Comparison of ENCODE assay signal across 26 cellular contexts in genomic region chr2:11552260-11552638, GRCh38.
"Had no signal": no experiment of that assay in that cellular context is flagged by ENCODE, and none has a peak within 500 bp of the region (broad histone marks: within the 10 kb centered on the region; RNA-seq: fewer than 3 reads in every experiment).

No MANE protein-coding gene starts in this region.

- H3K4me3 Mint-ChIP-seq: activated CD4-positive, alpha-beta memory T cell treated with anti-CD3 and anti-CD28 coated beads, Interleukin-2, amount 10 ng/mL, durations not matched to agents 7 days and 5 days; activated CD4-positive, alpha-beta T cell treated with anti-CD3 and anti-CD28 coated beads for 36 hours; activated naive CD4-positive, alpha-beta T cell treated with anti-CD3 and anti-CD28 coated beads, Interleukin-2, amount 10 ng/mL, durations not matched to agents 7 days and 5 days; activated naive CD8-positive, alpha-beta T cell treated with anti-CD3 and anti-CD28 coated beads for 36 hours; activated T-cell treated with anti-CD3 and anti-CD28 coated beads, Interleukin-2, amount 50 U/mL, for 72 hours; T-cell had no signal

- H3K9me3 Mint-ChIP-seq: activated CD4-positive, alpha-beta memory T cell treated with anti-CD3 and anti-CD28 coated beads, Interleukin-2, amount 10 ng/mL, durations not matched to agents 7 days and 5 days; activated naive CD4-positive, alpha-beta T cell treated with anti-CD3 and anti-CD28 coated beads, Interleukin-2, amount 10 ng/mL, durations not matched to agents 7 days and 5 days; activated naive CD8-positive, alpha-beta T cell treated with anti-CD3 and anti-CD28 coated beads for 36 hours; activated T-helper 2 cell treated with anti-CD3 and anti-CD28 coated beads, Interferon-gamma antibody, Interleukin-2, Interleukin-4, amounts not matched to agents 10 μg/mL and 5 μg/mL and 100 μg/mL, durations not matched to agents 14 hours and 24 hours and 36 hours had no signal

- H3K4me2 ChIP-seq: KMS-11 had no signal

- DNase-seq: activated CD4-positive, alpha-beta memory T cell treated with anti-CD3 and anti-CD28 coated beads, Interleukin-2, amount 10 ng/mL, durations not matched to agents 7 days and 5 days; activated CD4-positive, alpha-beta T cell treated with anti-CD3 and anti-CD28 coated beads for 36 hours; activated CD4-positive, alpha-beta T cell treated with anti-CD3 and anti-CD28 coated beads, Interleukin-2, amount 50 U/mL, for 1 hour; activated CD8-positive, alpha-beta memory T cell treated with anti-CD3 and anti-CD28 coated beads, Interleukin-2, amount 50 U/mL, for 4 hours; activated gamma-delta T cell treated with Interleukin-2 at 50 U/mL for 16 hours; activated naive CD4-positive, alpha-beta T cell treated with anti-CD3 and anti-CD28 coated beads, Interleukin-2, amount 10 ng/mL, durations not matched to agents 7 days and 5 days; activated naive CD8-positive, alpha-beta T cell treated with anti-CD3 and anti-CD28 coated beads for 36 hours; activated T-cell treated with anti-CD3 and anti-CD28 coated beads, Interleukin-2, amount 50 U/mL, for 72 hours; MV-4-11; NCI-H1092 treated with DMSO at 0.1 percent for 48 hours; NCI-H1417 treated with DMSO at 0.1 percent for 48 hours; NCI-H1694; NCI-H2029; NCI-H2107; NCI-H2171 treated with DMSO at 0.1 percent for 48 hours; NCI-H345; NCI-H510A; NCI-H526 treated with DMSO at 0.1 percent for 48 hours; NCI-H82; T-cell; T-helper 2 cell; T1000; WERI-Rb-1 had no signal

- H3K9ac ChIP-seq: KMS-11 had no signal

- H3K27ac ChIP-seq: KMS-11, SK-N-MC, WERI-Rb-1 had no signal

- H3K4me3 ChIP-seq: SK-N-MC had no signal

- H3K36me3 ChIP-seq: WERI-Rb-1 had no signal

- H3K36me3 Mint-ChIP-seq: activated naive CD4-positive, alpha-beta T cell treated with anti-CD3 and anti-CD28 coated beads, Interleukin-2, amount 10 ng/mL, durations not matched to agents 7 days and 5 days; activated naive CD8-positive, alpha-beta T cell treated with anti-CD3 and anti-CD28 coated beads for 36 hours; T-cell had no signal

- H3K27ac Mint-ChIP-seq: activated CD4-positive, alpha-beta memory T cell treated with anti-CD3 and anti-CD28 coated beads, Interleukin-2, amount 10 ng/mL, durations not matched to agents 7 days and 5 days; activated CD4-positive, alpha-beta T cell treated with anti-CD3 and anti-CD28 coated beads for 36 hours; activated naive CD4-positive, alpha-beta T cell treated with anti-CD3 and anti-CD28 coated beads, Interleukin-2, amount 10 ng/mL, durations not matched to agents 7 days and 5 days; activated naive CD8-positive, alpha-beta T cell treated with anti-CD3 and anti-CD28 coated beads for 36 hours; activated T-cell treated with anti-CD3 and anti-CD28 coated beads, Interleukin-2, amount 50 U/mL, for 72 hours; activated T-helper 2 cell treated with anti-CD3 and anti-CD28 coated beads, Interferon-gamma antibody, Interleukin-2, Interleukin-4, amounts not matched to agents 10 μg/mL and 5 μg/mL and 100 μg/mL, durations not matched to agents 14 hours and 24 hours and 36 hours; T-cell had no signal

- ATAC-seq: activated CD4-positive, alpha-beta T cell treated with anti-CD3 and anti-CD28 coated beads for 36 hours; activated T-cell treated with anti-CD3 and anti-CD28 coated beads, Interleukin-2, amount 50 U/mL, for 72 hours; T-cell had no signal

- H3K4me1 Mint-ChIP-seq: activated naive CD4-positive, alpha-beta T cell treated with anti-CD3 and anti-CD28 coated beads, Interleukin-2, amount 10 ng/mL, durations not matched to agents 7 days and 5 days had no signal
